25 cellular contexts compared by ENCODE assay signal in the genomic region with DNA sequence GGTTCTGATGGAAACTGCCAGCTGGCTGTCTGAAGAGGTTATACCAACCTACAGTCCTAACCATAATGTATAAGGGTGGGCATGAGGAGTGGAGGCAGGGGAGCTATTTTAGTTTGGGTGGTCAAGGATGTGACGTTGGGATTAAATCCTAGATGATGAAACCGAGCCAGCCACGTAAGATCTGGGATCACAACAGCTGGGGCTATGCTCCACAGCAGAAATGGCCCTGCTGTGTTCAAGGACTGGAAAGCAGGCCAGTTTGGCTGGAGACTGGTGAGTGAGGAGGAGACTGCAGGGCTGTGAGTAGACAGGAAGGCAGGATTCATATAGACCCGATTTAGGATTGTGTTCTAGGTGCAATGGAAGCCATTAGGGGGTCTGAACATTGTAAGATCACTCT.
"Had no signal": no experiment of that assay in that cellular context is flagged by ENCODE, and none has a peak within 500 bp of the region (broad histone marks: within the 10 kb centered on the region; RNA-seq: fewer than 3 reads in every experiment).

No MANE protein-coding gene starts in this region.

- H3K27me3 ChIP-seq: brain microvascular endothelial cell, Peyer's patch had no signal

- FAIRE-seq: K562 had no signal

- H3K4me3 Mint-ChIP-seq: activated CD4-positive, alpha-beta memory T cell treated with anti-CD3 and anti-CD28 coated beads for 36 hours; activated CD4-positive, alpha-beta T cell treated with anti-CD3 and anti-CD28 coated beads, Interleukin-2, amount 10 ng/mL, durations not matched to agents 7 days and 5 days; activated naive CD4-positive, alpha-beta T cell treated with anti-CD3 and anti-CD28 coated beads for 36 hours; activated naive CD8-positive, alpha-beta T cell treated with anti-CD3 and anti-CD28 coated beads for 36 hours; activated T-cell treated with anti-CD3 and anti-CD28 coated beads, Interleukin-2, amount 50 U/mL, for 4 hours had no signal

- H3K27me3 Mint-ChIP-seq: activated CD4-positive, alpha-beta memory T cell treated with anti-CD3 and anti-CD28 coated beads for 36 hours; activated CD4-positive, alpha-beta T cell treated with anti-CD3 and anti-CD28 coated beads, Interleukin-2, amount 10 ng/mL, durations not matched to agents 7 days and 5 days; activated naive CD8-positive, alpha-beta T cell treated with anti-CD3 and anti-CD28 coated beads for 36 hours had no signal

- H3K4me3 ChIP-seq: K562, Peyer's patch had no signal

- ATAC-seq: activated T-cell treated with anti-CD3 and anti-CD28 coated beads, Interleukin-2, amount 50 U/mL, for 4 hours; K562 had no signal

- H3K27ac ChIP-seq: brain microvascular endothelial cell, Peyer's patch, RWPE1, VCaP had no signal

- DNase-seq: activated CD4-positive, alpha-beta memory T cell treated with anti-CD3 and anti-CD28 coated beads for 36 hours; activated CD4-positive, alpha-beta T cell treated with anti-CD3 and anti-CD28 coated beads, Interleukin-2, amount 10 ng/mL, durations not matched to agents 7 days and 5 days; activated CD4-positive, CD25-positive, alpha-beta regulatory T cell; activated CD8-positive, alpha-beta memory T cell treated with anti-CD3 and anti-CD28 coated beads for 24 hours; activated effector memory CD4-positive, alpha-beta T cell treated with anti-CD3 and anti-CD28 coated beads, Interleukin-2, amount 50 U/mL, for 16 hours; activated naive CD4-positive, alpha-beta T cell treated with anti-CD3 and anti-CD28 coated beads for 36 hours; activated naive CD8-positive, alpha-beta T cell treated with anti-CD3 and anti-CD28 coated beads for 36 hours; activated T-cell treated with anti-CD3 and anti-CD28 coated beads, Interleukin-2, amount 50 U/mL, for 4 hours; brain microvascular endothelial cell; Karpas-422; NCI-H1105 treated with DMSO at 0.1 percent for 48 hours; NCI-H1694; NCI-H2029 treated with DMSO at 0.1 percent for 48 hours; NCI-H345; NCI-H510A; NCI-H526 treated with DMSO at 0.1 percent for 48 hours; NCI-H82; OCI-M1; Peyer's patch; SHP77 treated with DMSO at 0.1 percent for 48 hours; T-helper 2 cell; T1000 had no signal

- H3K36me3 ChIP-seq: brain microvascular endothelial cell, Peyer's patch had no signal

- H3K9me3 ChIP-seq: Peyer's patch had no signal

- H3K36me3 Mint-ChIP-seq: activated CD4-positive, alpha-beta memory T cell treated with anti-CD3 and anti-CD28 coated beads for 36 hours had no signal

- H3K27ac Mint-ChIP-seq: activated CD4-positive, alpha-beta memory T cell treated with anti-CD3 and anti-CD28 coated beads for 36 hours; activated CD4-positive, alpha-beta T cell treated with anti-CD3 and anti-CD28 coated beads, Interleukin-2, amount 10 ng/mL, durations not matched to agents 7 days and 5 days; activated naive CD4-positive, alpha-beta T cell treated with anti-CD3 and anti-CD28 coated beads for 36 hours; activated naive CD8-positive, alpha-beta T cell treated with anti-CD3 and anti-CD28 coated beads for 36 hours had no signal

- H3K9me3 Mint-ChIP-seq: activated CD4-positive, alpha-beta memory T cell treated with anti-CD3 and anti-CD28 coated beads for 36 hours had no signal
